Comparison of ENCODE assay signal across 1 cellular context in the genomic region with DNA sequence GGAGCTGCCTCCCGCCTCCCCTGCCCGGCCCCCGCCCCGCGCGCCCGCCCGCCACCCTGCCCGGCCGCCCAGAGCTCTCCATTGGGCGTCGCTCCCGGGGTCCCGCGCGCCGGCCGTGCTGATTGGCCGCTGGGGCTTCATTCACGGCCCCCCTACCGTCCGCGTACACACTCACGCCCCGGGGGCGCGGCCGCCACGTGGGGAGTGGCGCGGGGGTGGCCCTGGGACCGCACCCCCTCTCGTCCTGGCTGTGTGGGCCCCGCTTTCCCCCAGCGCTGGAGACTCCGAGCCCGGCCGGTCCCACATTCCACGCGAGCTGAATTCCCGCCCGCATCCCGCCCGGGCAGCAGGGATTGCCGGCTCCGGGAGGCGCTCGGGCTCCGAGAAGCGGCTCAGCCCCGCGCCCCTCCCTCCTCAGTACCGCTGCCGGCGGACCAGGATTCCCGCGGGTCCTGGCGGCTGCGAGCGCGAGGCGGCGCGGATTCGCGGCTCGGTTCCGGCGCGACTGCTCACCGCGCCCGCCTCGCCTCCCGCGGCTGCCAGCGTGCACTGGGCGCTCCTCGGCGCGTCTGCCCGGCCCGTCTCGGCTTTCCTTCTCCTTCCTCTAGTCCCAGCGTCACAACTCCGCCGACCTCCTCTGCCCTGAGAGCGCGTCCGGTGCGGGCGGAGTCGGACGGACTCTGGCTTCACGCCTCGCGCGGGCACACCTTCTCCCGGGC.
TF ChIP-seq lines count a peak whose summit lies in the region.

No MANE protein-coding gene starts in this region.

TF ChIP-seq in WTC11, 78 proteins besides CTCF, POLR2A, EP300 and RAD21 (continued from another document and continues in another):
- TF ChIP-seq, protein P1, sequence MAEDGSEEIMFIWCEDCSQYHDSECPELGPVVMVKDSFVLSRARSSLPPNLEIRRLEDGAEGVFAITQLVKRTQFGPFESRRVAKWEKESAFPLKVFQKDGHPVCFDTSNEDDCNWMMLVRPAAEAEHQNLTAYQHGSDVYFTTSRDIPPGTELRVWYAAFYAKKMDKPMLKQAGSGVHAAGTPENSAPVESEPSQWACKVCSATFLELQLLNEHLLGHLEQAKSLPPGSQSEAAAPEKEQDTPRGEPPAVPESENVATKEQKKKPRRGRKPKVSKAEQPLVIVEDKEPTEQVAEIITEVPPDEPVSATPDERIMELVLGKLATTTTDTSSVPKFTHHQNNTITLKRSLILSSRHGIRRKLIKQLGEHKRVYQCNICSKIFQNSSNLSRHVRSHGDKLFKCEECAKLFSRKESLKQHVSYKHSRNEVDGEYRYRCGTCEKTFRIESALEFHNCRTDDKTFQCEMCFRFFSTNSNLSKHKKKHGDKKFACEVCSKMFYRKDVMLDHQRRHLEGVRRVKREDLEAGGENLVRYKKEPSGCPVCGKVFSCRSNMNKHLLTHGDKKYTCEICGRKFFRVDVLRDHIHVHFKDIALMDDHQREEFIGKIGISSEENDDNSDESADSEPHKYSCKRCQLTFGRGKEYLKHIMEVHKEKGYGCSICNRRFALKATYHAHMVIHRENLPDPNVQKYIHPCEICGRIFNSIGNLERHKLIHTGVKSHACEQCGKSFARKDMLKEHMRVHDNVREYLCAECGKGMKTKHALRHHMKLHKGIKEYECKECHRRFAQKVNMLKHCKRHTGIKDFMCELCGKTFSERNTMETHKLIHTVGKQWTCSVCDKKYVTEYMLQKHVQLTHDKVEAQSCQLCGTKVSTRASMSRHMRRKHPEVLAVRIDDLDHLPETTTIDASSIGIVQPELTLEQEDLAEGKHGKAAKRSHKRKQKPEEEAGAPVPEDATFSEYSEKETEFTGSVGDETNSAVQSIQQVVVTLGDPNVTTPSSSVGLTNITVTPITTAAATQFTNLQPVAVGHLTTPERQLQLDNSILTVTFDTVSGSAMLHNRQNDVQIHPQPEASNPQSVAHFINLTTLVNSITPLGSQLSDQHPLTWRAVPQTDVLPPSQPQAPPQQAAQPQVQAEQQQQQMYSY (CRISPR knock-in tag; IDR thresholded peaks at IDR 0.05), result no peak
- TF ChIP-seq ZNF671 (CRISPR knock-in tag; IDR thresholded peaks at IDR 0.05) (no peak), ZNF138 (CRISPR knock-in tag; conservative IDR thresholded peaks at IDR 0.05) (no peak), SMAD3 (CRISPR knock-in tag; IDR thresholded peaks at IDR 0.05; ENCODE audit: borderline replicate concordance) (no peak), NR3C1 (CRISPR knock-in tag; conservative IDR thresholded peaks at IDR 0.05; ENCODE audit: low read depth) (no peak), ZNF232 (CRISPR knock-in tag; IDR thresholded peaks at IDR 0.05) (0 out of 2 replicates have a peak, but pooled peaks have one; percentile 44), JUN (CRISPR knock-in tag; IDR thresholded peaks at IDR 0.05) (no peak), GTF2I (CRISPR knock-in tag; conservative IDR thresholded peaks at IDR 0.05) (no peak), ZNF121 (CRISPR knock-in tag; IDR thresholded peaks at IDR 0.05) (no peak), NFE2L1 (CRISPR knock-in tag; IDR thresholded peaks at IDR 0.05) (no peak), SOX15 (CRISPR knock-in tag; IDR thresholded peaks at IDR 0.05) (no peak), EMX1 (CRISPR knock-in tag; IDR thresholded peaks at IDR 0.05) (no peak), TEAD4 (CRISPR knock-in tag; IDR thresholded peaks at IDR 0.05) (no peak), GRHL2 (CRISPR knock-in tag; IDR thresholded peaks at IDR 0.05; ENCODE audit: insufficient replicate concordance, severe bottlenecking) (no peak), IRF2 (CRISPR knock-in tag; IDR thresholded peaks at IDR 0.05; ENCODE audit: borderline replicate concordance, low read depth) (no peak), TEAD1 (CRISPR knock-in tag; IDR thresholded peaks at IDR 0.05) (no peak; the same call in 1 of the 2 replicates), MXD4 (CRISPR knock-in tag; IDR thresholded peaks at IDR 0.05; ENCODE audit: borderline replicate concordance) (no peak), CREB1 (CRISPR knock-in tag; IDR thresholded peaks at IDR 0.05) (no peak), GABPB1 (CRISPR knock-in tag; IDR thresholded peaks at IDR 0.05) (no peak), TP53 (CRISPR knock-in tag; IDR thresholded peaks at IDR 0.05) (0 out of 2 replicates have a peak, but pooled peaks have one; percentile 66), TCF7 (CRISPR knock-in tag; IDR thresholded peaks at IDR 0.05; ENCODE audit: low read depth) (no peak), ZNF219 (CRISPR knock-in tag; IDR thresholded peaks at IDR 0.05; ENCODE audit: borderline replicate concordance) (no peak), RORB (CRISPR knock-in tag; IDR thresholded peaks at IDR 0.05) (no peak)
- TF ChIP-seq, protein P2, sequence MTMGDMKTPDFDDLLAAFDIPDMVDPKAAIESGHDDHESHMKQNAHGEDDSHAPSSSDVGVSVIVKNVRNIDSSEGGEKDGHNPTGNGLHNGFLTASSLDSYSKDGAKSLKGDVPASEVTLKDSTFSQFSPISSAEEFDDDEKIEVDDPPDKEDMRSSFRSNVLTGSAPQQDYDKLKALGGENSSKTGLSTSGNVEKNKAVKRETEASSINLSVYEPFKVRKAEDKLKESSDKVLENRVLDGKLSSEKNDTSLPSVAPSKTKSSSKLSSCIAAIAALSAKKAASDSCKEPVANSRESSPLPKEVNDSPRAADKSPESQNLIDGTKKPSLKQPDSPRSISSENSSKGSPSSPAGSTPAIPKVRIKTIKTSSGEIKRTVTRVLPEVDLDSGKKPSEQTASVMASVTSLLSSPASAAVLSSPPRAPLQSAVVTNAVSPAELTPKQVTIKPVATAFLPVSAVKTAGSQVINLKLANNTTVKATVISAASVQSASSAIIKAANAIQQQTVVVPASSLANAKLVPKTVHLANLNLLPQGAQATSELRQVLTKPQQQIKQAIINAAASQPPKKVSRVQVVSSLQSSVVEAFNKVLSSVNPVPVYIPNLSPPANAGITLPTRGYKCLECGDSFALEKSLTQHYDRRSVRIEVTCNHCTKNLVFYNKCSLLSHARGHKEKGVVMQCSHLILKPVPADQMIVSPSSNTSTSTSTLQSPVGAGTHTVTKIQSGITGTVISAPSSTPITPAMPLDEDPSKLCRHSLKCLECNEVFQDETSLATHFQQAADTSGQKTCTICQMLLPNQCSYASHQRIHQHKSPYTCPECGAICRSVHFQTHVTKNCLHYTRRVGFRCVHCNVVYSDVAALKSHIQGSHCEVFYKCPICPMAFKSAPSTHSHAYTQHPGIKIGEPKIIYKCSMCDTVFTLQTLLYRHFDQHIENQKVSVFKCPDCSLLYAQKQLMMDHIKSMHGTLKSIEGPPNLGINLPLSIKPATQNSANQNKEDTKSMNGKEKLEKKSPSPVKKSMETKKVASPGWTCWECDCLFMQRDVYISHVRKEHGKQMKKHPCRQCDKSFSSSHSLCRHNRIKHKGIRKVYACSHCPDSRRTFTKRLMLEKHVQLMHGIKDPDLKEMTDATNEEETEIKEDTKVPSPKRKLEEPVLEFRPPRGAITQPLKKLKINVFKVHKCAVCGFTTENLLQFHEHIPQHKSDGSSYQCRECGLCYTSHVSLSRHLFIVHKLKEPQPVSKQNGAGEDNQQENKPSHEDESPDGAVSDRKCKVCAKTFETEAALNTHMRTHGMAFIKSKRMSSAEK (CRISPR knock-in tag; IDR thresholded peaks at IDR 0.05; ENCODE audit: borderline replicate concordance), result no peak
- TF ChIP-seq, protein P3, sequence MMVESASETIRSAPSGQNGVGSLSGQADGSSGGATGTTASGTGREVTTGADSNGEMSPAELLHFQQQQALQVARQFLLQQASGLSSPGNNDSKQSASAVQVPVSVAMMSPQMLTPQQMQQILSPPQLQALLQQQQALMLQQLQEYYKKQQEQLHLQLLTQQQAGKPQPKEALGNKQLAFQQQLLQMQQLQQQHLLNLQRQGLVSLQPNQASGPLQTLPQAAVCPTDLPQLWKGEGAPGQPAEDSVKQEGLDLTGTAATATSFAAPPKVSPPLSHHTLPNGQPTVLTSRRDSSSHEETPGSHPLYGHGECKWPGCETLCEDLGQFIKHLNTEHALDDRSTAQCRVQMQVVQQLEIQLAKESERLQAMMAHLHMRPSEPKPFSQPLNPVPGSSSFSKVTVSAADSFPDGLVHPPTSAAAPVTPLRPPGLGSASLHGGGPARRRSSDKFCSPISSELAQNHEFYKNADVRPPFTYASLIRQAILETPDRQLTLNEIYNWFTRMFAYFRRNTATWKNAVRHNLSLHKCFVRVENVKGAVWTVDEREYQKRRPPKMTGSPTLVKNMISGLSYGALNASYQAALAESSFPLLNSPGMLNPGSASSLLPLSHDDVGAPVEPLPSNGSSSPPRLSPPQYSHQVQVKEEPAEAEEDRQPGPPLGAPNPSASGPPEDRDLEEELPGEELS (CRISPR knock-in tag; IDR thresholded peaks at IDR 0.05), result no peak; the same call in 1 of the 2 replicates
- TF ChIP-seq, protein P4, sequence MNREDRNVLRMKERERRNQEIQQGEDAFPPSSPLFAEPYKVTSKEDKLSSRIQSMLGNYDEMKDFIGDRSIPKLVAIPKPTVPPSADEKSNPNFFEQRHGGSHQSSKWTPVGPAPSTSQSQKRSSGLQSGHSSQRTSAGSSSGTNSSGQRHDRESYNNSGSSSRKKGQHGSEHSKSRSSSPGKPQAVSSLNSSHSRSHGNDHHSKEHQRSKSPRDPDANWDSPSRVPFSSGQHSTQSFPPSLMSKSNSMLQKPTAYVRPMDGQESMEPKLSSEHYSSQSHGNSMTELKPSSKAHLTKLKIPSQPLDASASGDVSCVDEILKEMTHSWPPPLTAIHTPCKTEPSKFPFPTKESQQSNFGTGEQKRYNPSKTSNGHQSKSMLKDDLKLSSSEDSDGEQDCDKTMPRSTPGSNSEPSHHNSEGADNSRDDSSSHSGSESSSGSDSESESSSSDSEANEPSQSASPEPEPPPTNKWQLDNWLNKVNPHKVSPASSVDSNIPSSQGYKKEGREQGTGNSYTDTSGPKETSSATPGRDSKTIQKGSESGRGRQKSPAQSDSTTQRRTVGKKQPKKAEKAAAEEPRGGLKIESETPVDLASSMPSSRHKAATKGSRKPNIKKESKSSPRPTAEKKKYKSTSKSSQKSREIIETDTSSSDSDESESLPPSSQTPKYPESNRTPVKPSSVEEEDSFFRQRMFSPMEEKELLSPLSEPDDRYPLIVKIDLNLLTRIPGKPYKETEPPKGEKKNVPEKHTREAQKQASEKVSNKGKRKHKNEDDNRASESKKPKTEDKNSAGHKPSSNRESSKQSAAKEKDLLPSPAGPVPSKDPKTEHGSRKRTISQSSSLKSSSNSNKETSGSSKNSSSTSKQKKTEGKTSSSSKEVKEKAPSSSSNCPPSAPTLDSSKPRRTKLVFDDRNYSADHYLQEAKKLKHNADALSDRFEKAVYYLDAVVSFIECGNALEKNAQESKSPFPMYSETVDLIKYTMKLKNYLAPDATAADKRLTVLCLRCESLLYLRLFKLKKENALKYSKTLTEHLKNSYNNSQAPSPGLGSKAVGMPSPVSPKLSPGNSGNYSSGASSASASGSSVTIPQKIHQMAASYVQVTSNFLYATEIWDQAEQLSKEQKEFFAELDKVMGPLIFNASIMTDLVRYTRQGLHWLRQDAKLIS (CRISPR knock-in tag; IDR thresholded peaks at IDR 0.05; ENCODE audit: borderline replicate concordance), result no peak
- TF ChIP-seq, protein P5, sequence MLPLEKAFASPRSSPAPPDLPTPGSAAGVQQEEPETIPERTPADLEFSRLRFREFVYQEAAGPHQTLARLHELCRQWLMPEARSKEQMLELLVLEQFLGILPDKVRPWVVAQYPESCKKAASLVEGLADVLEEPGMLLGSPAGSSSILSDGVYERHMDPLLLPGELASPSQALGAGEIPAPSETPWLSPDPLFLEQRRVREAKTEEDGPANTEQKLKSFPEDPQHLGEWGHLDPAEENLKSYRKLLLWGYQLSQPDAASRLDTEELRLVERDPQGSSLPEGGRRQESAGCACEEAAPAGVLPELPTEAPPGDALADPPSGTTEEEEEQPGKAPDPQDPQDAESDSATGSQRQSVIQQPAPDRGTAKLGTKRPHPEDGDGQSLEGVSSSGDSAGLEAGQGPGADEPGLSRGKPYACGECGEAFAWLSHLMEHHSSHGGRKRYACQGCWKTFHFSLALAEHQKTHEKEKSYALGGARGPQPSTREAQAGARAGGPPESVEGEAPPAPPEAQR (CRISPR knock-in tag; IDR thresholded peaks at IDR 0.05), result no peak
- TF ChIP-seq, protein P6, sequence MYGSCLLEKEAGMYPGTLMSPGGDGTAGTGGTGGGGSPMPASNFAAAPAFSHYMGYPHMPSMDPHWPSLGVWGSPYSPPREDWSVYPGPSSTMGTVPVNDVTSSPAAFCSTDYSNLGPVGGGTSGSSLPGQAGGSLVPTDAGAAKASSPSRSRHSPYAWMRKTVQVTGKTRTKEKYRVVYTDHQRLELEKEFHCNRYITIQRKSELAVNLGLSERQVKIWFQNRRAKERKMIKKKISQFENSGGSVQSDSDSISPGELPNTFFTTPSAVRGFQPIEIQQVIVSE (CRISPR knock-in tag; IDR thresholded peaks at IDR 0.05; ENCODE audit: borderline replicate concordance), result no peak
- TF ChIP-seq, protein P7, sequence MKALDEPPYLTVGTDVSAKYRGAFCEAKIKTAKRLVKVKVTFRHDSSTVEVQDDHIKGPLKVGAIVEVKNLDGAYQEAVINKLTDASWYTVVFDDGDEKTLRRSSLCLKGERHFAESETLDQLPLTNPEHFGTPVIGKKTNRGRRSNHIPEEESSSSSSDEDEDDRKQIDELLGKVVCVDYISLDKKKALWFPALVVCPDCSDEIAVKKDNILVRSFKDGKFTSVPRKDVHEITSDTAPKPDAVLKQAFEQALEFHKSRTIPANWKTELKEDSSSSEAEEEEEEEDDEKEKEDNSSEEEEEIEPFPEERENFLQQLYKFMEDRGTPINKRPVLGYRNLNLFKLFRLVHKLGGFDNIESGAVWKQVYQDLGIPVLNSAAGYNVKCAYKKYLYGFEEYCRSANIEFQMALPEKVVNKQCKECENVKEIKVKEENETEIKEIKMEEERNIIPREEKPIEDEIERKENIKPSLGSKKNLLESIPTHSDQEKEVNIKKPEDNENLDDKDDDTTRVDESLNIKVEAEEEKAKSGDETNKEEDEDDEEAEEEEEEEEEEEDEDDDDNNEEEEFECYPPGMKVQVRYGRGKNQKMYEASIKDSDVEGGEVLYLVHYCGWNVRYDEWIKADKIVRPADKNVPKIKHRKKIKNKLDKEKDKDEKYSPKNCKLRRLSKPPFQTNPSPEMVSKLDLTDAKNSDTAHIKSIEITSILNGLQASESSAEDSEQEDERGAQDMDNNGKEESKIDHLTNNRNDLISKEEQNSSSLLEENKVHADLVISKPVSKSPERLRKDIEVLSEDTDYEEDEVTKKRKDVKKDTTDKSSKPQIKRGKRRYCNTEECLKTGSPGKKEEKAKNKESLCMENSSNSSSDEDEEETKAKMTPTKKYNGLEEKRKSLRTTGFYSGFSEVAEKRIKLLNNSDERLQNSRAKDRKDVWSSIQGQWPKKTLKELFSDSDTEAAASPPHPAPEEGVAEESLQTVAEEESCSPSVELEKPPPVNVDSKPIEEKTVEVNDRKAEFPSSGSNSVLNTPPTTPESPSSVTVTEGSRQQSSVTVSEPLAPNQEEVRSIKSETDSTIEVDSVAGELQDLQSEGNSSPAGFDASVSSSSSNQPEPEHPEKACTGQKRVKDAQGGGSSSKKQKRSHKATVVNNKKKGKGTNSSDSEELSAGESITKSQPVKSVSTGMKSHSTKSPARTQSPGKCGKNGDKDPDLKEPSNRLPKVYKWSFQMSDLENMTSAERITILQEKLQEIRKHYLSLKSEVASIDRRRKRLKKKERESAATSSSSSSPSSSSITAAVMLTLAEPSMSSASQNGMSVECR (CRISPR knock-in tag; IDR thresholded peaks at IDR 0.05; ENCODE audit: borderline replicate concordance), result peak; percentile 27; the same call in 1 of the 2 replicates
